Comparison of ENCODE assay signal across 1 cellular context in the genomic region with DNA sequence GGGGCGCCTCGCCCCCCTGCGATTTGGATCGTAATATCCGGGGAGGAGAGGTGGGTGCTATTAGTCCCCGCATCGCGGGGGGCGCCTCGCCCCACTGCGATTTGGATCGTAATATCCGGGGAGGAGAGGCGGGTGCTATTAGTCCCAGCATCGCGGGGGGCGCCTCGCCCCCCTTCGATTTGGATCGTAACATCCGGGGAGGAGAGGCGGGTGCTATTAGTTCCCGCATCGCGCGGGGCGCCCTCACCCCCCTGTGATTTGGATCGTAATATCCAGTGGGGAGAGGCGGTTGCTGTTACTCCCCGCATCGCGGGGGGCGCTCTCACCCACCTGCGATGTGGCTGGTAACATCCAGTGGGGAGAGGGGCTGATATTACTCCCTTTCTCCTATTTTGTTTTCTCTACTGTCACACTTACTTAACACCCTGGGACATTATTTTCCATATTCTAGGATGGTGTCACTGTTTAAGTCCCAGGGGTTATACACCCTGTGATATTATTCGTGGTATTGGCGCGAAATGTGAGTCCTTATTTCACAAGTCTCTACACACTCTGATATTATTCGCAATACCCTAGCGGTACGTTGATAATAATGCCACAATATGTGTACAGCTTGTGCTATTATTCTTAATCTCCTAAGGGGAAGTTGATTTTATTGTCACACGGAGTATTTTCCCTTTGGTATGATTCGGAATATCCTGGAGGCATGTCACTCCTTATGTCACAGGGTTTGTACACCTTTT.
A peak's percentile ranks its signal among the peaks of the same experiment; 100 is the strongest.
TF ChIP-seq lines count a peak whose summit lies in the region.

No MANE protein-coding gene starts in this region.

TF ChIP-seq in SK-N-SH, 30 proteins besides CTCF, POLR2A, EP300 and RAD21 (continued from another document):
- TF ChIP-seq, protein P1, sequence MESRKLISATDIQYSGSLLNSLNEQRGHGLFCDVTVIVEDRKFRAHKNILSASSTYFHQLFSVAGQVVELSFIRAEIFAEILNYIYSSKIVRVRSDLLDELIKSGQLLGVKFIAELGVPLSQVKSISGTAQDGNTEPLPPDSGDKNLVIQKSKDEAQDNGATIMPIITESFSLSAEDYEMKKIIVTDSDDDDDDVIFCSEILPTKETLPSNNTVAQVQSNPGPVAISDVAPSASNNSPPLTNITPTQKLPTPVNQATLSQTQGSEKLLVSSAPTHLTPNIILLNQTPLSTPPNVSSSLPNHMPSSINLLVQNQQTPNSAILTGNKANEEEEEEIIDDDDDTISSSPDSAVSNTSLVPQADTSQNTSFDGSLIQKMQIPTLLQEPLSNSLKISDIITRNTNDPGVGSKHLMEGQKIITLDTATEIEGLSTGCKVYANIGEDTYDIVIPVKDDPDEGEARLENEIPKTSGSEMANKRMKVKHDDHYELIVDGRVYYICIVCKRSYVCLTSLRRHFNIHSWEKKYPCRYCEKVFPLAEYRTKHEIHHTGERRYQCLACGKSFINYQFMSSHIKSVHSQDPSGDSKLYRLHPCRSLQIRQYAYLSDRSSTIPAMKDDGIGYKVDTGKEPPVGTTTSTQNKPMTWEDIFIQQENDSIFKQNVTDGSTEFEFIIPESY (IDR thresholded peaks at IDR 0.05; ENCODE audit: borderline replicate concordance, low read depth), result no peak
- TF ChIP-seq CHD2 (IDR thresholded peaks at IDR 0.05; ENCODE audit: low read length, partially characterized antibody) (peak; percentile 71), SIN3A (IDR thresholded peaks at IDR 0.05; ENCODE audit: borderline replicate concordance, low read depth, low read length) (no peak)
- TF ChIP-seq, protein P2, sequence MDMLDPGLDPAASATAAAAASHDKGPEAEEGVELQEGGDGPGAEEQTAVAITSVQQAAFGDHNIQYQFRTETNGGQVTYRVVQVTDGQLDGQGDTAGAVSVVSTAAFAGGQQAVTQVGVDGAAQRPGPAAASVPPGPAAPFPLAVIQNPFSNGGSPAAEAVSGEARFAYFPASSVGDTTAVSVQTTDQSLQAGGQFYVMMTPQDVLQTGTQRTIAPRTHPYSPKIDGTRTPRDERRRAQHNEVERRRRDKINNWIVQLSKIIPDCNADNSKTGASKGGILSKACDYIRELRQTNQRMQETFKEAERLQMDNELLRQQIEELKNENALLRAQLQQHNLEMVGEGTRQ (IDR thresholded peaks at IDR 0.05; ENCODE audit: borderline replicate concordance, low read depth, low read length), result no peak
- TF ChIP-seq, protein P3, sequence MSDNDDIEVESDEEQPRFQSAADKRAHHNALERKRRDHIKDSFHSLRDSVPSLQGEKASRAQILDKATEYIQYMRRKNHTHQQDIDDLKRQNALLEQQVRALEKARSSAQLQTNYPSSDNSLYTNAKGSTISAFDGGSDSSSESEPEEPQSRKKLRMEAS (IDR thresholded peaks at IDR 0.05; ENCODE audit: low read depth), result no peak
